ENCODE assay signal across 17 cellular contexts in genomic region chr12:57372233-57372632, GRCh38. TPM values are rescaled to one million over a fixed set of nuclear protein-coding genes. Genes with fewer than 3 reads are reported as not detected.
DNase-seq lines count a peak whose midpoint lies in the region; ATAC-seq and TF ChIP-seq lines count a peak whose summit lies in the region.
"Had no signal": no experiment of that assay in that cellular context is flagged by ENCODE, and none has a peak within 500 bp of the region (broad histone marks: within the 10 kb centered on the region; RNA-seq: fewer than 3 reads in every experiment).

No MANE protein-coding gene starts in this region.

- H3K27ac Mint-ChIP-seq in chondrocyte (ENCODE audit: unreplicated experiment) (peak overlapping the region; percentile 8), mesothelial cell of epicardium (no peak overlapping the region)
- H3K27ac Mint-ChIP-seq: B cell; T-helper 2 cell treated with Interferon-gamma antibody and Interleukin-4, amounts not matched to agents 5 μg/mL and 100 μg/mL, for 36 hours had no signal

- H3K27ac ChIP-seq in heart left ventricle (peak overlapping the region in 8 of 12 donors; percentile 2 to 72 (median 44)), sigmoid colon (peak overlapping the region; percentile 7 to 54 (median 12))
- H3K27ac ChIP-seq: colonic mucosa had no signal

- peaks cover 24% of the 10 kb centered on the region for H3K4me1 Mint-ChIP-seq in chondrocyte (ENCODE audit: low read depth)
- peaks cover 20% of the 10 kb centered on the region for H3K4me1 Mint-ChIP-seq in mesothelial cell of epicardium

- H3K27me3 Mint-ChIP-seq in chondrocyte (ENCODE audit: low read depth) (no peaks in the 10 kb centered on the region), mesothelial cell of epicardium (ENCODE audit: low read depth) (no peaks in the 10 kb centered on the region)
- H3K27me3 Mint-ChIP-seq: B cell had no signal

- intact Hi-C loops in heart left ventricle (cut with DNase I) (no loop called here), sigmoid colon (cut with DNase I) (no loop called here), sciatic nerve (cut with DNase I) (no loop called here), mucosa of descending colon (cut with DNase I, micrococcal nuclease) (no loop called here)

- no peak for TF ChIP-seq CTCF in chondrocyte (IDR thresholded peaks at IDR 0.05)
- no peak for TF ChIP-seq CTCF in heart left ventricle (IDR thresholded peaks at IDR 0.05)
- no peak for TF ChIP-seq CTCF in sigmoid colon (IDR thresholded peaks at IDR 0.05)
- no peak for TF ChIP-seq CTCF in mesothelial cell of epicardium (IDR thresholded peaks at IDR 0.05; ENCODE audit: unreplicated experiment)
- TF ChIP-seq CTCF in mucosa of descending colon (IDR thresholded peaks at IDR 0.05) = no peak

- WGBS in heart left ventricle, 4 donors = 41 to 51% (median 45%) methylated on average over 4 of the region's 4 CpGs
- WGBS in sigmoid colon, 2 donors = 84 to 94% methylated on average over 4 of the region's 4 CpGs

- H3K36me3 Mint-ChIP-seq in chondrocyte (ENCODE audit: low read depth) (peaks cover 3% of the 10 kb centered on the region), mesothelial cell of epicardium (peaks cover 6% of the 10 kb centered on the region)

- no peak overlapping the region for H3K4me3 ChIP-seq in heart left ventricle
- H3K4me3 ChIP-seq in sigmoid colon = no peak overlapping the region
- no peak overlapping the region for H3K4me3 ChIP-seq in mucosa of descending colon
- H3K4me3 ChIP-seq: colonic mucosa had no signal

- H3K9me3 ChIP-seq in heart left ventricle (no peaks in the 10 kb centered on the region), sigmoid colon (no peaks in the 10 kb centered on the region), mucosa of descending colon (no peaks in the 10 kb centered on the region)
- H3K9me3 ChIP-seq: colonic mucosa had no signal

- peak; percentile 78 to 90 (median 81) for ATAC-seq in heart left ventricle
- no peak for ATAC-seq in sciatic nerve
- no peak for ATAC-seq in mucosa of descending colon

- peaks cover 0 to 25% (median 10%) of the 10 kb centered on the region in 12 donors for H3K4me1 ChIP-seq in heart left ventricle
- peaks cover 0 to 37% (median 25%) of the 10 kb centered on the region in 4 donors for H3K4me1 ChIP-seq in sigmoid colon
- peaks cover 3% of the 10 kb centered on the region for H3K4me1 ChIP-seq in mucosa of descending colon (ENCODE audit: low read depth)
- H3K4me1 ChIP-seq: colonic mucosa had no signal

- TF ChIP-seq EP300 in sigmoid colon (IDR thresholded peaks at IDR 0.05) = no peak

- peaks cover 2% of the 10 kb centered on the region for H3K9me3 Mint-ChIP-seq in chondrocyte (ENCODE audit: low read depth)
- peaks cover 4% of the 10 kb centered on the region for H3K9me3 Mint-ChIP-seq in mesothelial cell of epicardium

- TF ChIP-seq POLR2A in heart left ventricle (IDR thresholded peaks at IDR 0.05) (no peak), sigmoid colon (IDR thresholded peaks at IDR 0.05) (no peak)

- no peak overlapping the region for H3K4me3 Mint-ChIP-seq in chondrocyte (ENCODE audit: unreplicated experiment)
- H3K4me3 Mint-ChIP-seq in mesothelial cell of epicardium = no peak overlapping the region
- H3K4me3 Mint-ChIP-seq: B cell; T-helper 2 cell treated with Interferon-gamma antibody and Interleukin-4, amounts not matched to agents 5 μg/mL and 100 μg/mL, for 36 hours had no signal

- DNase-seq in GM03348 (ENCODE audit: low spot score) (peak; percentile 40), chondrocyte (ENCODE audit: low spot score) (no peak), heart left ventricle (peak in 1 of 5 donors; percentile 25), sigmoid colon (no peak), sciatic nerve (ENCODE audit: low spot score) (no peak), mesothelial cell of epicardium (ENCODE audit: low spot score in 2 of 2, unreplicated experiment in 2 of 2) (no peak), NOMO-1 treated with DMSO at 0.1 percent for 48 hours (lab: John Stamatoyannopoulos, UW; ENCODE audit: unreplicated experiment) (no peak), mucosa of descending colon (no peak)
- DNase-seq: activated CD4-positive, CD25-positive, alpha-beta regulatory T cell treated with anti-CD3 and anti-CD28 coated beads, Interleukin-2, amount 50 U/mL, for 72 hours; activated effector memory CD4-positive, alpha-beta T cell treated with anti-CD3 and anti-CD28 coated beads, Interleukin-2, amount 50 U/mL, for 16 hours; colonic mucosa; NCI-H2081; NCI-H510A treated with DMSO at 0.1 percent for 48 hours; SHP77 treated with DMSO at 0.1 percent for 48 hours; stimulated activated CD4-positive, alpha-beta T cell treated with anti-CD3 and anti-CD28 coated beads, Interleukin-2, amount 100 ng/mL, for 48 hours had no signal

- H3K27me3 ChIP-seq in heart left ventricle (no peaks in the 10 kb centered on the region), sigmoid colon (no peaks in the 10 kb centered on the region)
- H3K27me3 ChIP-seq: colonic mucosa had no signal

- H3K36me3 ChIP-seq in heart left ventricle = peaks cover 0 to 8% (median 0%) of the 10 kb centered on the region in 9 donors
- no peaks in the 10 kb centered on the region for H3K36me3 ChIP-seq in sigmoid colon
- H3K36me3 ChIP-seq in mucosa of descending colon (ENCODE audit: low read depth) = no peaks in the 10 kb centered on the region
- H3K36me3 ChIP-seq: colonic mucosa had no signal

RNA-seq across cellular contexts. Expression of gene R3HDM2, which starts 58.6 kb away (rescaled TPM):
- total RNA-seq in chondrocyte = 43.4 to 61.8 TPM (median 46.5 TPM) in 3 replicates
- 100 to 1,000 TPM in 1 of 9 donors, 10 to 100 TPM in 8; 33.1 to 102 (median 61.9) TPM for total RNA-seq in heart left ventricle
- polyA plus RNA-seq in heart left ventricle = 10 to 100 TPM; 12.7 to 24.5 TPM
- 10 to 100 TPM; 28.3 to 37.7 (median 28.5) TPM for total RNA-seq in sigmoid colon
- polyA plus RNA-seq in sigmoid colon = 10 to 100 TPM; 10.9 to 26.2 (median 14.4) TPM
- 89.6 TPM for total RNA-seq in sciatic nerve
- 95.5 to 111 TPM (median 109 TPM) in 3 replicates for total RNA-seq in mesothelial cell of epicardium
- 10 to 100 TPM; 43.9 to 80.8 (median 80.6) TPM for total RNA-seq in mucosa of descending colon

Comparison
In these comparisons a context has a peak if more than half of its experiments do, and no peak if none do; other contexts are left out.
1. ATAC-seq: peak in heart left ventricle (4 of 4); none in sciatic nerve (single experiment) and mucosa of descending colon (single experiment).